Comparison of ENCODE assay signal across 23 cellular contexts in the genomic region with DNA sequence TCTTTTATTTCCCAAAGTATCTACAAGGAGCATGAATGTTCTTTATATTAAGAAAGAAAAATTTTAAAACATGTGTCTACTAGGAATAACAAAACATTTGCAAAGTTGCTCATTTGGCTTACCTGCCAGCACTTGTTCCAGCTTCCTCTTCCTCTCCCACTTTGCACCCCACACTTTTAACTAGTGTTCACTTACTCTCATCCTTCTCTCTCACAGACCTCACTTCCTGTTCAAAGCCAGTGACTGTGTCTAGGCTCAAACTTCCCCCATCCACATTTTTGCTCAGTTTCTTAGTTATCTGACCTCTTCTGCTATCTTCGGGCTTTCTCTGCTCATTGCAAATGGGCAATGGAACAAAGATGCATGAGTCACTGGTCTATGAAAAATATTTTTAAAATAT.
"Had no signal": no experiment of that assay in that cellular context is flagged by ENCODE, and none has a peak within 500 bp of the region (broad histone marks: within the 10 kb centered on the region; RNA-seq: fewer than 3 reads in every experiment).

No MANE protein-coding gene starts in this region.

- H3K4me3 ChIP-seq: coronary artery, gastrocnemius medialis, left lung, spleen had no signal

- H3K4me1 ChIP-seq: gastrocnemius medialis, left lung, spleen had no signal

- H3K27me3 Mint-ChIP-seq: activated naive CD4-positive, alpha-beta T cell treated with anti-CD3 and anti-CD28 coated beads, Interleukin-2, amount 10 ng/mL, durations not matched to agents 7 days and 5 days; activated naive CD8-positive, alpha-beta T cell treated with anti-CD3 and anti-CD28 coated beads, Interleukin-2, amount 50 U/mL, for 24 hours; central memory CD8-positive, alpha-beta T cell had no signal

- H3K27ac Mint-ChIP-seq: activated naive CD4-positive, alpha-beta T cell treated with anti-CD3 and anti-CD28 coated beads, Interleukin-2, amount 10 ng/mL, durations not matched to agents 7 days and 5 days; activated naive CD8-positive, alpha-beta T cell treated with anti-CD3 and anti-CD28 coated beads, Interleukin-2, amount 50 U/mL, for 24 hours; nephron had no signal

- H3K9me3 ChIP-seq: gastrocnemius medialis, left lung, spleen had no signal

- H3K36me3 Mint-ChIP-seq: activated naive CD4-positive, alpha-beta T cell treated with anti-CD3 and anti-CD28 coated beads, Interleukin-2, amount 10 ng/mL, durations not matched to agents 7 days and 5 days had no signal

- ATAC-seq: activated naive CD8-positive, alpha-beta T cell treated with anti-CD3 and anti-CD28 coated beads, Interleukin-2, amount 50 U/mL, for 24 hours; gastrocnemius medialis; left lung had no signal

- H3K27ac ChIP-seq: brain microvascular endothelial cell, coronary artery, gastrocnemius medialis, left lung, spleen, WERI-Rb-1 had no signal

- H3K4me1 Mint-ChIP-seq: activated naive CD4-positive, alpha-beta T cell treated with anti-CD3 and anti-CD28 coated beads, Interleukin-2, amount 10 ng/mL, durations not matched to agents 7 days and 5 days; activated naive CD8-positive, alpha-beta T cell treated with anti-CD3 and anti-CD28 coated beads, Interleukin-2, amount 50 U/mL, for 24 hours; central memory CD8-positive, alpha-beta T cell; nephron had no signal

- H3K27me3 ChIP-seq: brain microvascular endothelial cell, gastrocnemius medialis, left lung, spleen had no signal

- DNase-seq: activated CD4-positive, alpha-beta T cell treated with anti-CD3 and anti-CD28 coated beads for 1 hour; activated CD8-positive, alpha-beta memory T cell treated with anti-CD3 and anti-CD28 coated beads for 24 hours; activated CD8-positive, alpha-beta memory T cell treated with anti-CD3 and anti-CD28 coated beads, Interleukin-2, amount 50 U/mL, for 48 hours; activated effector memory CD4-positive, alpha-beta T cell treated with Interleukin-2 at 50 U/mL for 16 hours; activated naive CD4-positive, alpha-beta T cell treated with anti-CD3 and anti-CD28 coated beads, Interleukin-2, amount 10 ng/mL, durations not matched to agents 7 days and 5 days; activated naive CD8-positive, alpha-beta T cell treated with anti-CD3 and anti-CD28 coated beads, Interleukin-2, amount 50 U/mL, for 24 hours; activated T-cell treated with anti-CD3 and anti-CD28 coated beads, Interleukin-2, amount 50 U/mL, for 48 hours; anterior cingulate cortex; brain microvascular endothelial cell; gastrocnemius medialis; head of caudate nucleus; left lung; midbrain; nucleus accumbens; posterior cingulate gyrus; retina; spleen; stimulated activated naive CD4-positive, alpha-beta T cell; T1000; WERI-Rb-1 had no signal

- H3K36me3 ChIP-seq: brain microvascular endothelial cell, gastrocnemius medialis, left lung, spleen, WERI-Rb-1 had no signal

- H3K4me3 Mint-ChIP-seq: activated naive CD4-positive, alpha-beta T cell treated with anti-CD3 and anti-CD28 coated beads, Interleukin-2, amount 10 ng/mL, durations not matched to agents 7 days and 5 days; activated naive CD8-positive, alpha-beta T cell treated with anti-CD3 and anti-CD28 coated beads, Interleukin-2, amount 50 U/mL, for 24 hours; central memory CD8-positive, alpha-beta T cell; nephron had no signal
